ENCODE assay signal across 9 cellular contexts in genomic region chr4:41258783-41259182, GRCh38.
DNase-seq lines count a peak whose midpoint lies in the region; ATAC-seq and TF ChIP-seq lines count a peak whose summit lies in the region.
"Had no signal": no experiment of that assay in that cellular context is flagged by ENCODE, and none has a peak within 500 bp of the region (broad histone marks: within the 10 kb centered on the region; RNA-seq: fewer than 3 reads in every experiment).

No MANE protein-coding gene starts in this region.

- no peaks in the 10 kb centered on the region for H3K9me2 ChIP-seq in Loucy (replicated peaks; ENCODE audit: low read depth, low read length)

- TF ChIP-seq CTCF in Loucy (conservative IDR thresholded peaks at IDR 0.05; ENCODE audit: low read length) (peak; percentile 47), tibial artery (IDR thresholded peaks at IDR 0.05) (peak; percentile 34 to 44)

- no peaks in the 10 kb centered on the region for H3F3A ChIP-seq in Loucy (ENCODE audit: low read depth)

- H3K4me3 ChIP-seq in Loucy (ENCODE audit: low read length, poor library complexity, severe bottlenecking), result no peak overlapping the region
- peak overlapping the region; percentile 98 for H3K4me3 ChIP-seq in iPS-18a (ENCODE audit: low read length)
- H3K4me3 ChIP-seq in tibial artery, result no peak overlapping the region

- no peak overlapping the region for H2AFZ ChIP-seq in Loucy (ENCODE audit: low read length)

- no peaks in the 10 kb centered on the region for H4K20me1 ChIP-seq in Loucy (ENCODE audit: insufficient read depth, low read length, poor library complexity, severe bottlenecking)

- H3K9me3 ChIP-seq in Loucy (ENCODE audit: insufficient read depth, low read depth, low read length) (no peaks in the 10 kb centered on the region), iPS-18a (ENCODE audit: control insufficient read depth, low read depth, low read length) (no peaks in the 10 kb centered on the region), tibial artery (no peaks in the 10 kb centered on the region)

- no peak overlapping the region for H3K4me2 ChIP-seq in Loucy (ENCODE audit: low read depth, low read length, poor library complexity, severe bottlenecking)

- ATAC-seq in GM21723 (IDR thresholded peaks at IDR 0.05; ENCODE audit: unreplicated experiment), result no peak
- no peak for ATAC-seq in GM21381 (IDR thresholded peaks at IDR 0.05; ENCODE audit: unreplicated experiment)
- ATAC-seq: activated T-cell treated with anti-CD3 and anti-CD28 coated beads, Interleukin-2, amount 50 U/mL, for 72 hours had no signal

- no peaks in the 10 kb centered on the region for H3K79me2 ChIP-seq in Loucy (ENCODE audit: insufficient read depth, low read length)

- H3K4me1 ChIP-seq in Loucy (ENCODE audit: insufficient read depth, low read length, poor library complexity, severe bottlenecking) (no peaks in the 10 kb centered on the region), iPS-18a (ENCODE audit: control insufficient read depth, low read depth, low read length) (peaks cover 24% of the 10 kb centered on the region), tibial artery (peaks cover 0 to 26% (median 17%) of the 10 kb centered on the region in 4 donors)

- no peaks in the 10 kb centered on the region for H3K36me3 ChIP-seq in Loucy (ENCODE audit: insufficient read depth, low read length)
- peaks cover 59% of the 10 kb centered on the region for H3K36me3 ChIP-seq in iPS-18a (ENCODE audit: control insufficient read depth, low read depth, low read length)
- H3K36me3 ChIP-seq in tibial artery, result peaks cover 0 to 12% (median 0%) of the 10 kb centered on the region in 3 donors

- no peaks in the 10 kb centered on the region for H3K27me3 ChIP-seq in Loucy (ENCODE audit: insufficient read depth, low read length, poor library complexity, severe bottlenecking)
- H3K27me3 ChIP-seq in iPS-18a (ENCODE audit: control insufficient read depth, insufficient read depth, low read length), result no peaks in the 10 kb centered on the region
- peaks cover 0 to 6% of the 10 kb centered on the region in 2 donors for H3K27me3 ChIP-seq in tibial artery

- DNase-seq in EL (peak; percentile 73), amniotic epithelial cell (ENCODE audit: low read depth) (peak; percentile 77), tibial artery (no peak)
- DNase-seq in activated T-cell treated with anti-CD3 and anti-CD28 coated beads, Interleukin-2, amount 50 U/mL, for 48 hours, result no peak

- H3K9ac ChIP-seq in Loucy (ENCODE audit: low read depth, low read length, poor library complexity, severe bottlenecking), result no peak overlapping the region
- peak overlapping the region; percentile 93 for H3K9ac ChIP-seq in iPS-18a (ENCODE audit: low read length)

- peak overlapping the region; percentile 44 for H3K27ac ChIP-seq in iPS-18a (ENCODE audit: low read length)
- H3K27ac ChIP-seq in tibial artery, result no peak overlapping the region

- intact Hi-C loops in tibial artery (cut with DNase I; ENCODE audit: low total_unique reads), result no loop called here

Comparison
In these comparisons a context has a peak if more than half of its experiments do, and no peak if none do; other contexts are left out.
1. DNase-seq: peak in EL (single experiment) and amniotic epithelial cell (single experiment); none in tibial artery (0 of 2) and activated T-cell treated with anti-CD3 and anti-CD28 coated beads, Interleukin-2, amount 50 U/mL, for 48 hours (0 of 2).